8 cellular contexts compared by ENCODE assay signal in genomic region chr17:2174471-2175293, GRCh38.
DNase-seq lines count a peak whose midpoint lies in the region; ATAC-seq and TF ChIP-seq lines count a peak whose summit lies in the region.

No MANE protein-coding gene starts in this region.

- intact Hi-C loops in esophagus squamous epithelium (cut with DNase I), result loop anchor here (10.0 kb wide), 1 partner anchor 60 kb away; no protein-coding TSS in a partner anchor

- peak overlapping the region; percentile 25 for H3K27ac Mint-ChIP-seq in neural progenitor cell
- H3K27ac Mint-ChIP-seq in activated T-cell treated with anti-CD3 and anti-CD28 coated beads, Interleukin-2, amount 50 U/mL, for 24 hours, result no peak overlapping the region

- H3K4me3 ChIP-seq in AG09309 (ENCODE audit: control insufficient read depth, low read depth, low read length) (no peak overlapping the region), esophagus squamous epithelium (peak overlapping the region in 2 of 4 donors; percentile 1 to 34), neural progenitor cell (no peak overlapping the region)

- no peak for ATAC-seq in GM21515 (IDR thresholded peaks at IDR 0.05; ENCODE audit: unreplicated experiment)
- ATAC-seq in GM21447 (IDR thresholded peaks at IDR 0.05; ENCODE audit: unreplicated experiment), result no peak

- no peaks in the 10 kb centered on the region for H3K79me2 ChIP-seq in neural progenitor cell (ENCODE audit: low read depth)

- H3F3A ChIP-seq in neural progenitor cell (ENCODE audit: low read depth), result no peaks in the 10 kb centered on the region

- peaks cover 45 to 82% (median 73%) of the 10 kb centered on the region in 3 donors for H3K4me1 ChIP-seq in esophagus squamous epithelium
- no peaks in the 10 kb centered on the region for H3K4me1 ChIP-seq in neural progenitor cell

- no peaks in the 10 kb centered on the region for H3K27me3 ChIP-seq in esophagus squamous epithelium
- no peaks in the 10 kb centered on the region for H3K27me3 ChIP-seq in neural progenitor cell

- no peak overlapping the region for H3K9ac ChIP-seq in neural progenitor cell

- no peaks in the 10 kb centered on the region for H4K20me1 ChIP-seq in neural progenitor cell (ENCODE audit: low read depth)

- H2AFZ ChIP-seq in neural progenitor cell (replicated peaks), result no peak overlapping the region

- DNase-seq in AG09309 (ENCODE audit: low read depth), result peak; percentile 52
- no peak for DNase-seq in esophagus squamous epithelium (lab: John Stamatoyannopoulos, UW)
- no peak for DNase-seq in neural progenitor cell (ENCODE audit: low spot score)
- DNase-seq in activated T-cell treated with anti-CD3 and anti-CD28 coated beads, Interleukin-2, amount 50 U/mL, for 24 hours, result no peak
- no peak for DNase-seq in glomerular visceral epithelial cell (ENCODE audit: extremely low spot score)

- H3K36me3 ChIP-seq in esophagus squamous epithelium, result peaks cover 0 to 36% (median 0%) of the 10 kb centered on the region in 3 donors
- H3K36me3 ChIP-seq in neural progenitor cell, result no peaks in the 10 kb centered on the region

- TF ChIP-seq CTCF in AG09309 (IDR thresholded peaks at IDR 0.05; ENCODE audit: control insufficient read depth, insufficient read depth, low read depth, low read length, missing control alignments), result peak; percentile 21
- peak in 1 of 6 experiments; percentile 11 for TF ChIP-seq CTCF in esophagus squamous epithelium (IDR thresholded peaks at IDR 0.05)
- TF ChIP-seq CTCF in neural progenitor cell (IDR thresholded peaks at IDR 0.05), result no peak

- no peak overlapping the region for H3K4me3 Mint-ChIP-seq in neural progenitor cell
- no peak overlapping the region for H3K4me3 Mint-ChIP-seq in activated T-cell treated with anti-CD3 and anti-CD28 coated beads, Interleukin-2, amount 50 U/mL, for 24 hours

- H3K9me3 ChIP-seq in esophagus squamous epithelium, result no peaks in the 10 kb centered on the region
- no peaks in the 10 kb centered on the region for H3K9me3 ChIP-seq in neural progenitor cell (ENCODE audit: low read depth)

- no peaks in the 10 kb centered on the region for H3K9me3 Mint-ChIP-seq in neural progenitor cell
- no peaks in the 10 kb centered on the region for H3K9me3 Mint-ChIP-seq in activated T-cell treated with anti-CD3 and anti-CD28 coated beads, Interleukin-2, amount 50 U/mL, for 24 hours

- WGBS in esophagus squamous epithelium, 2 donors, result 8 to 19% methylated on average over 20 to 21 of the region's 24 CpGs

- no peaks in the 10 kb centered on the region for H3K27me3 Mint-ChIP-seq in neural progenitor cell (ENCODE audit: insufficient read depth, low read depth)
- H3K27me3 Mint-ChIP-seq in activated T-cell treated with anti-CD3 and anti-CD28 coated beads, Interleukin-2, amount 50 U/mL, for 24 hours, result no peaks in the 10 kb centered on the region

- peaks cover 36% of the 10 kb centered on the region for H3K4me1 Mint-ChIP-seq in neural progenitor cell
- peaks cover 2% of the 10 kb centered on the region for H3K4me1 Mint-ChIP-seq in activated T-cell treated with anti-CD3 and anti-CD28 coated beads, Interleukin-2, amount 50 U/mL, for 24 hours (ENCODE audit: low read depth)

- H3K4me2 ChIP-seq in neural progenitor cell, result no peak overlapping the region

- no peak for TF ChIP-seq POLR2A in esophagus squamous epithelium (IDR thresholded peaks at IDR 0.05)

- peaks cover 13% of the 10 kb centered on the region for H3K36me3 Mint-ChIP-seq in neural progenitor cell
- H3K36me3 Mint-ChIP-seq in activated T-cell treated with anti-CD3 and anti-CD28 coated beads, Interleukin-2, amount 50 U/mL, for 24 hours (ENCODE audit: low read depth), result peaks cover 83% of the 10 kb centered on the region

- H3K27ac ChIP-seq in esophagus squamous epithelium, result peak overlapping the region; percentile 68 to 88 (median 80)
- H3K27ac ChIP-seq in neural progenitor cell, result no peak overlapping the region

TF ChIP-seq in PFSK-1, 5 proteins besides CTCF, POLR2A, EP300 and RAD21:
- peak; percentile 60 for TF ChIP-seq POLR2AphosphoS5 (IDR thresholded peaks at IDR 0.05; ENCODE audit: low read depth, low read length)
- peak; percentile 92 for TF ChIP-seq SIN3A (IDR thresholded peaks at IDR 0.05; ENCODE audit: borderline replicate concordance, insufficient read depth, low read length)
- TF ChIP-seq REST (IDR thresholded peaks at IDR 0.05; ENCODE audit: insufficient read depth in 1 of 2, low read depth in 2 of 2, low read length in 2 of 2), result peak in 1 of 2 experiments; percentile 42; a peak in 1 of 4 replicates
- no peak for TF ChIP-seq FOXP2 (optimal IDR thresholded peaks at IDR 0.05; ENCODE audit: borderline replicate concordance, extremely low read depth, extremely low read length, insufficient read depth)
- TF ChIP-seq TAF1 (IDR thresholded peaks at IDR 0.05; ENCODE audit: borderline replicate concordance, insufficient read depth, low read length), result peak; percentile 62; the same call in 1 of the 2 replicates
